ENCODE assay signal across 1 cellular context in the genomic region with DNA sequence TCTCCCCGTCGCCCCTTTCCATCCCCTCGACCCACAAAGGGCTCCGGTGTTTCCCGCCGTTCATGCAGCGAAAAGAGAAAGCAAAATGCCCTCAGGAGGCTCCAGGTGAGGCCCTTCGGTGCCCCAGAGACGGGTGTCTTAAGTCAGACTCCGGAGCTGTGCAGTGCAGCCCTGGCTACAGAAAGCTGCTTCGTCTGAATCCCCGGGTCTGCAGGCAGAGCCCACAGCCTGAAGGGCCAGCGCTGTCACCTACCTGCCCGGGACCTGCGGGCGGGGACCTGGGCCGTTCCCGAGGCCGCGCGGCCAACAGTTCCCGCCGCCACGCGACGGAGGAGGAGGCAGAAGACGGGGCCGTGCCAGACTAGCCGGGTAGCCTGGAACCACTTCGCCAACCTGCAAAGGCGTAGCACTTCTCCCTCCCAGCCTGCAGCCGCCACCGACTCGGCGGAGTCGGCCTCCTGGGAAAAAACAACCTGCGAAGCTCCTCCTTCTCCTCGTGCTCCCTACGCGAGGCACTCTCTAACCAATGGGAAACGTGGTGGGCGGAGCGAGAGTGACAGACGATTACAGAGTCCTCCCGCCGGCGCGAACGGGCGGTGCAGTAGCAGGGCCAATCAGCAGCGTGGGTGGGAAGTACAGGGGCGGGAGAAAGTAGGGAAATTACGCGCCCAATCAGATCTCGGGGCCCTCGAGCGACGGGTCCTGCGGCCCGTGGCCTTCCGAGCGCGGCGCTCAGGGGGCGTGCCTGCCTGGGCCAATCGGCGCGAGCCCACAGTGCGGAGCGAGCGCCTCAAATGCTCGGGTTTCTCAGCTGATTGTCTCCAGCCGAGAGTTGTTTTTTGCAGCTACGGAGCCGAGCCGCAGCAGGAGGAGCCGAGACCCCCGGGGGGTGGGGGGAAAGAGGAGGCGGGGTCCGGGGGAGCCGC.
TF ChIP-seq lines count a peak whose summit lies in the region.

A gene with protein sequence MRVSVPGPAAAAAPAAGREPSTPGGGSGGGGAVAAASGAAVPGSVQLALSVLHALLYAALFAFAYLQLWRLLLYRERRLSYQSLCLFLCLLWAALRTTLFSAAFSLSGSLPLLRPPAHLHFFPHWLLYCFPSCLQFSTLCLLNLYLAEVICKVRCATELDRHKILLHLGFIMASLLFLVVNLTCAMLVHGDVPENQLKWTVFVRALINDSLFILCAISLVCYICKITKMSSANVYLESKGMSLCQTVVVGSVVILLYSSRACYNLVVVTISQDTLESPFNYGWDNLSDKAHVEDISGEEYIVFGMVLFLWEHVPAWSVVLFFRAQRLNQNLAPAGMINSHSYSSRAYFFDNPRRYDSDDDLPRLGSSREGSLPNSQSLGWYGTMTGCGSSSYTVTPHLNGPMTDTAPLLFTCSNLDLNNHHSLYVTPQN (plus strand): TSS at position 774 of the 926 bp plus-strand sequence. CDS start 312 bp downstream, outside the sequence.
A gene with protein sequence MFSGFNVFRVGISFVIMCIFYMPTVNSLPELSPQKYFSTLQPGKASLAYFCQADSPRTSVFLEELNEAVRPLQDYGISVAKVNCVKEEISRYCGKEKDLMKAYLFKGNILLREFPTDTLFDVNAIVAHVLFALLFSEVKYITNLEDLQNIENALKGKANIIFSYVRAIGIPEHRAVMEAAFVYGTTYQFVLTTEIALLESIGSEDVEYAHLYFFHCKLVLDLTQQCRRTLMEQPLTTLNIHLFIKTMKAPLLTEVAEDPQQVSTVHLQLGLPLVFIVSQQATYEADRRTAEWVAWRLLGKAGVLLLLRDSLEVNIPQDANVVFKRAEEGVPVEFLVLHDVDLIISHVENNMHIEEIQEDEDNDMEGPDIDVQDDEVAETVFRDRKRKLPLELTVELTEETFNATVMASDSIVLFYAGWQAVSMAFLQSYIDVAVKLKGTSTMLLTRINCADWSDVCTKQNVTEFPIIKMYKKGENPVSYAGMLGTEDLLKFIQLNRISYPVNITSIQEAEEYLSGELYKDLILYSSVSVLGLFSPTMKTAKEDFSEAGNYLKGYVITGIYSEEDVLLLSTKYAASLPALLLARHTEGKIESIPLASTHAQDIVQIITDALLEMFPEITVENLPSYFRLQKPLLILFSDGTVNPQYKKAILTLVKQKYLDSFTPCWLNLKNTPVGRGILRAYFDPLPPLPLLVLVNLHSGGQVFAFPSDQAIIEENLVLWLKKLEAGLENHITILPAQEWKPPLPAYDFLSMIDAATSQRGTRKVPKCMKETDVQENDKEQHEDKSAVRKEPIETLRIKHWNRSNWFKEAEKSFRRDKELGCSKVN (minus strand): TSS at position 443 of the 926 bp plus-strand sequence. CDS start 8,948 bp downstream, outside the sequence.

TF ChIP-seq in liver, 16 proteins besides CTCF, POLR2A, EP300 and RAD21 (continued from another document):
- TF ChIP-seq, protein P1, sequence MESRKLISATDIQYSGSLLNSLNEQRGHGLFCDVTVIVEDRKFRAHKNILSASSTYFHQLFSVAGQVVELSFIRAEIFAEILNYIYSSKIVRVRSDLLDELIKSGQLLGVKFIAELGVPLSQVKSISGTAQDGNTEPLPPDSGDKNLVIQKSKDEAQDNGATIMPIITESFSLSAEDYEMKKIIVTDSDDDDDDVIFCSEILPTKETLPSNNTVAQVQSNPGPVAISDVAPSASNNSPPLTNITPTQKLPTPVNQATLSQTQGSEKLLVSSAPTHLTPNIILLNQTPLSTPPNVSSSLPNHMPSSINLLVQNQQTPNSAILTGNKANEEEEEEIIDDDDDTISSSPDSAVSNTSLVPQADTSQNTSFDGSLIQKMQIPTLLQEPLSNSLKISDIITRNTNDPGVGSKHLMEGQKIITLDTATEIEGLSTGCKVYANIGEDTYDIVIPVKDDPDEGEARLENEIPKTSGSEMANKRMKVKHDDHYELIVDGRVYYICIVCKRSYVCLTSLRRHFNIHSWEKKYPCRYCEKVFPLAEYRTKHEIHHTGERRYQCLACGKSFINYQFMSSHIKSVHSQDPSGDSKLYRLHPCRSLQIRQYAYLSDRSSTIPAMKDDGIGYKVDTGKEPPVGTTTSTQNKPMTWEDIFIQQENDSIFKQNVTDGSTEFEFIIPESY (IDR thresholded peaks at IDR 0.05), result peak; percentile 62
- TF ChIP-seq EGR1 (IDR thresholded peaks at IDR 0.05; ENCODE audit: low read depth in 2 of 2) (peak in 1 of 2 donors; percentile 71), YY1 (IDR thresholded peaks at IDR 0.05) (peak; percentile 79), HNF4G (IDR thresholded peaks at IDR 0.05) (no peak), SP1 (IDR thresholded peaks at IDR 0.05) (peak; percentile 98), FOXA1 (IDR thresholded peaks at IDR 0.05) (no peak), GABPA (IDR thresholded peaks at IDR 0.05 in 1 of 2, conservative IDR thresholded peaks at IDR 0.05 in 1 of 2) (no peak), NR2F2 (IDR thresholded peaks at IDR 0.05) (no peak), HNF4A (conservative IDR thresholded peaks at IDR 0.05) (no peak), FOXA2 (IDR thresholded peaks at IDR 0.05) (no peak), TAF1 (conservative IDR thresholded peaks at IDR 0.05) (peak; percentile 74)
- TF ChIP-seq, protein P2, sequence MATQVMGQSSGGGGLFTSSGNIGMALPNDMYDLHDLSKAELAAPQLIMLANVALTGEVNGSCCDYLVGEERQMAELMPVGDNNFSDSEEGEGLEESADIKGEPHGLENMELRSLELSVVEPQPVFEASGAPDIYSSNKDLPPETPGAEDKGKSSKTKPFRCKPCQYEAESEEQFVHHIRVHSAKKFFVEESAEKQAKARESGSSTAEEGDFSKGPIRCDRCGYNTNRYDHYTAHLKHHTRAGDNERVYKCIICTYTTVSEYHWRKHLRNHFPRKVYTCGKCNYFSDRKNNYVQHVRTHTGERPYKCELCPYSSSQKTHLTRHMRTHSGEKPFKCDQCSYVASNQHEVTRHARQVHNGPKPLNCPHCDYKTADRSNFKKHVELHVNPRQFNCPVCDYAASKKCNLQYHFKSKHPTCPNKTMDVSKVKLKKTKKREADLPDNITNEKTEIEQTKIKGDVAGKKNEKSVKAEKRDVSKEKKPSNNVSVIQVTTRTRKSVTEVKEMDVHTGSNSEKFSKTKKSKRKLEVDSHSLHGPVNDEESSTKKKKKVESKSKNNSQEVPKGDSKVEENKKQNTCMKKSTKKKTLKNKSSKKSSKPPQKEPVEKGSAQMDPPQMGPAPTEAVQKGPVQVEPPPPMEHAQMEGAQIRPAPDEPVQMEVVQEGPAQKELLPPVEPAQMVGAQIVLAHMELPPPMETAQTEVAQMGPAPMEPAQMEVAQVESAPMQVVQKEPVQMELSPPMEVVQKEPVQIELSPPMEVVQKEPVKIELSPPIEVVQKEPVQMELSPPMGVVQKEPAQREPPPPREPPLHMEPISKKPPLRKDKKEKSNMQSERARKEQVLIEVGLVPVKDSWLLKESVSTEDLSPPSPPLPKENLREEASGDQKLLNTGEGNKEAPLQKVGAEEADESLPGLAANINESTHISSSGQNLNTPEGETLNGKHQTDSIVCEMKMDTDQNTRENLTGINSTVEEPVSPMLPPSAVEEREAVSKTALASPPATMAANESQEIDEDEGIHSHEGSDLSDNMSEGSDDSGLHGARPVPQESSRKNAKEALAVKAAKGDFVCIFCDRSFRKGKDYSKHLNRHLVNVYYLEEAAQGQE (IDR thresholded peaks at IDR 0.05), result peak; percentile 91
- TF ChIP-seq, protein P3, sequence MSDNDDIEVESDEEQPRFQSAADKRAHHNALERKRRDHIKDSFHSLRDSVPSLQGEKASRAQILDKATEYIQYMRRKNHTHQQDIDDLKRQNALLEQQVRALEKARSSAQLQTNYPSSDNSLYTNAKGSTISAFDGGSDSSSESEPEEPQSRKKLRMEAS (IDR thresholded peaks at IDR 0.05), result peak; percentile 94
- TF ChIP-seq, protein P4, sequence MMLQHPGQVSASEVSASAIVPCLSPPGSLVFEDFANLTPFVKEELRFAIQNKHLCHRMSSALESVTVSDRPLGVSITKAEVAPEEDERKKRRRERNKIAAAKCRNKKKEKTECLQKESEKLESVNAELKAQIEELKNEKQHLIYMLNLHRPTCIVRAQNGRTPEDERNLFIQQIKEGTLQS (IDR thresholded peaks at IDR 0.05), result no peak
